Comparison of ENCODE assay signal across 10 cellular contexts in genomic region chr20:48728042-48728837, GRCh38.
DNase-seq lines count a peak whose midpoint lies in the region; ATAC-seq and TF ChIP-seq lines count a peak whose summit lies in the region.
"Had no signal": no experiment of that assay in that cellular context is flagged by ENCODE, and none has a peak within 500 bp of the region (broad histone marks: within the 10 kb centered on the region; RNA-seq: fewer than 3 reads in every experiment).

No MANE protein-coding gene starts in this region.

- no peaks in the 10 kb centered on the region for H3K27me3 Mint-ChIP-seq in central memory CD8-positive, alpha-beta T cell
- H3K27me3 Mint-ChIP-seq in naive thymus-derived CD8-positive, alpha-beta T cell = no peaks in the 10 kb centered on the region

- peaks cover 0 to 17% (median 6%) of the 10 kb centered on the region in 11 experiments; a peak in 13 of 22 replicates for H3K9me3 ChIP-seq in BLaER1 treated with 17β-estradiol and CSF1 and Interleukin-3, amounts not matched to agents 10 nM and 100 nM (replicated peaks in 1 of 11)
- H3K9me3 ChIP-seq in gastrocnemius medialis = no peaks in the 10 kb centered on the region

- no peaks in the 10 kb centered on the region for H3K9me3 Mint-ChIP-seq in central memory CD8-positive, alpha-beta T cell
- H3K9me3 Mint-ChIP-seq in naive thymus-derived CD8-positive, alpha-beta T cell = no peaks in the 10 kb centered on the region

- peak overlapping the region in 10 of 11 experiments; percentile 26 to 94 (median 65); a peak in 20 of 22 replicates for H3K4me2 ChIP-seq in BLaER1 treated with 17β-estradiol and CSF1 and Interleukin-3, amounts not matched to agents 10 nM and 100 nM

- H3K4me3 ChIP-seq in BLaER1 treated with 17β-estradiol and CSF1 and Interleukin-3, amounts not matched to agents 10 nM and 100 nM = no peak overlapping the region
- H3K4me3 ChIP-seq in gastrocnemius medialis = no peak overlapping the region

- peak overlapping the region in 8 of 11 experiments; percentile 28 to 65 (median 56); a peak in 15 of 22 replicates for H3K27ac ChIP-seq in BLaER1 treated with 17β-estradiol and CSF1 and Interleukin-3, amounts not matched to agents 10 nM and 100 nM
- H3K27ac ChIP-seq in gastrocnemius medialis = no peak overlapping the region

- no peak overlapping the region for H3K4me3 Mint-ChIP-seq in central memory CD8-positive, alpha-beta T cell
- H3K4me3 Mint-ChIP-seq in naive thymus-derived CD8-positive, alpha-beta T cell = no peak overlapping the region

- peaks cover 0 to 91% (median 26%) of the 10 kb centered on the region in 11 experiments; a peak in 18 of 22 replicates for H3K36me3 ChIP-seq in BLaER1 treated with 17β-estradiol and CSF1 and Interleukin-3, amounts not matched to agents 10 nM and 100 nM
- no peaks in the 10 kb centered on the region for H3K36me3 ChIP-seq in gastrocnemius medialis

- no peak for ATAC-seq in central memory CD8-positive, alpha-beta T cell (replicated peaks; ENCODE audit: extremely low read depth, poor library complexity, severe bottlenecking)
- ATAC-seq in naive thymus-derived CD8-positive, alpha-beta T cell = no peak
- no peak for ATAC-seq in HG03280 (IDR thresholded peaks at IDR 0.05; ENCODE audit: unreplicated experiment)
- no peak for ATAC-seq in gastrocnemius medialis

- peaks cover 34% of the 10 kb centered on the region for H3K36me3 Mint-ChIP-seq in central memory CD8-positive, alpha-beta T cell (ENCODE audit: insufficient read depth)
- H3K36me3 Mint-ChIP-seq in naive thymus-derived CD8-positive, alpha-beta T cell = peaks cover 6 to 75% (median 14%) of the 10 kb centered on the region in 3 donors

- H3K4me1 ChIP-seq in BLaER1 treated with 17β-estradiol and CSF1 and Interleukin-3, amounts not matched to agents 10 nM and 100 nM = peaks cover 62 to 100% (median 93%) of the 10 kb centered on the region in 10 experiments
- H3K4me1 ChIP-seq in gastrocnemius medialis = peaks cover under 1 to 13% of the 10 kb centered on the region in 2 donors

- DNase-seq in NCI-H1694 (lab: John Stamatoyannopoulos, UW) = peak; percentile 67
- DNase-seq in central memory CD8-positive, alpha-beta T cell (ENCODE audit: low spot score in 2 of 2) = no peak
- DNase-seq in naive thymus-derived CD8-positive, alpha-beta T cell = no peak
- DNase-seq in NCI-H1092 (lab: John Stamatoyannopoulos, UW) = no peak
- no peak for DNase-seq in NCI-H748 treated with DMSO at 0.1 percent for 48 hours (lab: John Stamatoyannopoulos, UW)
- no peak for DNase-seq in gastrocnemius medialis
- DNase-seq: AML-193, NCI-H1048 had no signal

- peak overlapping the region in 5 of 11 experiments; percentile 2 to 50 (median 21); a peak in 2 of 22 replicates for H3K9ac ChIP-seq in BLaER1 treated with 17β-estradiol and CSF1 and Interleukin-3, amounts not matched to agents 10 nM and 100 nM

- POLR2A ChIA-PET in naive thymus-derived CD8-positive, alpha-beta T cell (lab: Charles Lee) = interaction anchor here (0.9 kb wide), 1 partner anchor 14 kb away, joined by 3 read pairs; no protein-coding TSS in a partner anchor

- H3K27ac Mint-ChIP-seq in central memory CD8-positive, alpha-beta T cell (ENCODE audit: low read depth) = peak overlapping the region; percentile 86
- peak overlapping the region; percentile 29 to 89 (median 70) for H3K27ac Mint-ChIP-seq in naive thymus-derived CD8-positive, alpha-beta T cell

- intact Hi-C loops in gastrocnemius medialis (cut with DNase I; ENCODE audit: low total_unique reads) = no loop called here

- no peak for TF ChIP-seq CTCF in gastrocnemius medialis (IDR thresholded peaks at IDR 0.05 in 4 of 5, conservative IDR thresholded peaks at IDR 0.05 in 1 of 5)

- peaks cover 66% of the 10 kb centered on the region for H3K4me1 Mint-ChIP-seq in central memory CD8-positive, alpha-beta T cell
- peaks cover 26 to 68% (median 65%) of the 10 kb centered on the region in 4 donors for H3K4me1 Mint-ChIP-seq in naive thymus-derived CD8-positive, alpha-beta T cell

- TF ChIP-seq POLR2A in gastrocnemius medialis (IDR thresholded peaks at IDR 0.05) = no peak

- H4K20me1 ChIP-seq in BLaER1 treated with 17β-estradiol and CSF1 and Interleukin-3, amounts not matched to agents 10 nM and 100 nM = peaks cover 0 to 100% (median 0%) of the 10 kb centered on the region in 11 experiments; a peak in 4 of 22 replicates

- H3K27me3 ChIP-seq in BLaER1 treated with 17β-estradiol and CSF1 and Interleukin-3, amounts not matched to agents 10 nM and 100 nM = no peaks in the 10 kb centered on the region
- no peaks in the 10 kb centered on the region for H3K27me3 ChIP-seq in gastrocnemius medialis

- in situ Hi-C loops in gastrocnemius medialis (cut with MboI; ENCODE audit: low sequenced_read_pairs in 4 of 4) = no loop called here

Comparison
In these comparisons a context has a peak if more than half of its experiments do, and no peak if none do; other contexts are left out.
1. H3K27ac ChIP-seq: peak in BLaER1 treated with 17β-estradiol and CSF1 and Interleukin-3, amounts not matched to agents 10 nM and 100 nM (8 of 11); none in gastrocnemius medialis (0 of 4).